ENCODE assay signal across 22 cellular contexts in the genomic region with DNA sequence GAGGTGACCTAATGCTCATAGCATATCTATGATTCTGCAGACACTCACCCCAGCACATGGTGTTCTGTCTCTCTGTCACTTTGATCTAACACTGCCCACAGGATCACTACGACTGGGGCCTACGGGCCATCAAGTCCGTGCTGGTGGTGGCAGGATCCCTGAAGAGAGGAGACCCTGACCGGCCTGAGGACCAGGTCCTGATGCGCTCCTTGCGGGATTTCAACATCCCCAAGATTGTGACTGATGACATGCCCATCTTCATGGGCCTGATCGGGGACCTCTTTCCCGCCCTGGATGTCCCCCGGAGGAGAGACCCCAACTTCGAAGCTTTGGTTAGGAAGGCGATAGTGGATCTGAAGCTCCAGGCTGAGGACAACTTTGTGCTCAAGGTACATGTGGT.
"Had no signal": no experiment of that assay in that cellular context is flagged by ENCODE, and none has a peak within 500 bp of the region (broad histone marks: within the 10 kb centered on the region; RNA-seq: fewer than 3 reads in every experiment).

No MANE protein-coding gene starts in this region.

- H3K27me3 Mint-ChIP-seq: dendritic cell treated with granulocyte-macrophage colony-stimulating factor and Interleukin-4, amounts not matched to agents 40 ng/mL and 50 ng/mL, for 4 days had no signal

- H3K27ac Mint-ChIP-seq: dendritic cell treated with granulocyte-macrophage colony-stimulating factor and Interleukin-4, amounts not matched to agents 40 ng/mL and 50 ng/mL, for 4 days; effector memory CD8-positive, alpha-beta T cell; endodermal cell had no signal

- ATAC-seq: effector memory CD8-positive, alpha-beta T cell; esophagus mucosa; foreskin keratinocyte; gastrocnemius medialis; gastroesophageal sphincter; heart right ventricle had no signal

- DNase-seq: colonic mucosa; cortex of kidney; dermis blood vessel endothelial cell; dorsolateral prefrontal cortex; effector CD4-positive, alpha-beta T cell; effector CD8-positive, alpha-beta T cell; effector memory CD4-positive, alpha-beta T cell; effector memory CD8-positive, alpha-beta T cell; endodermal cell; erythroblast; esophagus squamous epithelium; foreskin fibroblast; foreskin keratinocyte; foreskin melanocyte; gastrocnemius medialis; glutamatergic neuron; head of caudate nucleus; heart left ventricle; heart right ventricle had no signal

- H3K4me3 Mint-ChIP-seq: dendritic cell treated with granulocyte-macrophage colony-stimulating factor and Interleukin-4, amounts not matched to agents 40 ng/mL and 50 ng/mL, for 4 days; effector memory CD8-positive, alpha-beta T cell; endodermal cell had no signal
